Comparison of ENCODE assay signal across 10 cellular contexts in genomic region chr5:82676663-82677062, GRCh38.
DNase-seq lines count a peak whose midpoint lies in the region; ATAC-seq and FAIRE-seq lines count a peak whose summit lies in the region.
"Had no signal": no experiment of that assay in that cellular context is flagged by ENCODE, and none has a peak within 500 bp of the region (broad histone marks: within the 10 kb centered on the region; RNA-seq: fewer than 3 reads in every experiment).

No MANE protein-coding gene starts in this region.

- no peaks in the 10 kb centered on the region for H3K36me3 ChIP-seq in small intestine (ENCODE audit: control insufficient read depth in 2 of 2, insufficient read depth in 2 of 2, low read length in 2 of 2)

- H3K27ac ChIP-seq in small intestine (ENCODE audit: low read depth in 1 of 2, low read length in 1 of 2) = no peak overlapping the region
- H3K27ac ChIP-seq: KMS-11 had no signal

- FAIRE-seq in small intestine (lab: Jason Lieb, UNC) = no peak

- intact Hi-C loops in activated CD4-positive, alpha-beta T cell treated with anti-CD3 and anti-CD28 coated beads for 36 hours (cut with DNase I, micrococcal nuclease) = loop anchor here (1.0 to 10.0 kb wide), 6 partner anchors 206 to 1392 kb away; no protein-coding TSS in a partner anchor

- H3K9me3 Mint-ChIP-seq in activated CD4-positive, alpha-beta T cell treated with anti-CD3 and anti-CD28 coated beads for 36 hours (ENCODE audit: low read depth) = peaks cover 2% of the 10 kb centered on the region

- no peaks in the 10 kb centered on the region for H3K9me3 ChIP-seq in small intestine (ENCODE audit: control insufficient read depth, low read depth)

- H3K4me1 ChIP-seq in small intestine (ENCODE audit: control insufficient read depth in 2 of 2, insufficient read depth in 1 of 2, low read depth in 1 of 2, low read length in 1 of 2) = no peaks in the 10 kb centered on the region

- peak; percentile 84 for ATAC-seq in activated CD4-positive, alpha-beta T cell treated with anti-CD3 and anti-CD28 coated beads for 36 hours
- ATAC-seq in GM21717 (IDR thresholded peaks at IDR 0.05; ENCODE audit: unreplicated experiment) (peak; percentile 86), HG03571 (IDR thresholded peaks at IDR 0.05; ENCODE audit: unreplicated experiment) (peak; percentile 70), HG03095 (IDR thresholded peaks at IDR 0.05; ENCODE audit: unreplicated experiment) (no peak)

- H3K4me3 ChIP-seq in small intestine (ENCODE audit: low read depth in 1 of 2, low read length in 2 of 2) = no peak overlapping the region

- CTCF ChIA-PET in activated CD4-positive, alpha-beta T cell treated with anti-CD3 and anti-CD28 coated beads for 36 hours (lab: Charles Lee) = no interaction called here

- POLR2A ChIA-PET in activated CD4-positive, alpha-beta T cell treated with anti-CD3 and anti-CD28 coated beads for 36 hours (lab: Charles Lee) = no interaction called here

- H3K36me3 Mint-ChIP-seq in activated CD4-positive, alpha-beta T cell treated with anti-CD3 and anti-CD28 coated beads for 36 hours (ENCODE audit: low read depth) = no peaks in the 10 kb centered on the region

- DNase-seq in activated CD4-positive, alpha-beta T cell treated with anti-CD3 and anti-CD28 coated beads for 36 hours = peak; percentile 35
- no peak for DNase-seq in activated CD4-positive, alpha-beta T cell treated with anti-CD3 and anti-CD28 coated beads for 1 hour
- DNase-seq in small intestine (peak; percentile 20), NCI-H2227 (lab: John Stamatoyannopoulos, UW; ENCODE audit: unreplicated experiment) (no peak), DMS53 treated with DMSO at 0.1 percent for 48 hours (lab: John Stamatoyannopoulos, UW; ENCODE audit: unreplicated experiment) (no peak)
- DNase-seq: 8988T had no signal

- H3K27me3 ChIP-seq in small intestine (ENCODE audit: control insufficient read depth in 2 of 2, insufficient read depth in 2 of 2, low read length in 2 of 2) = no peaks in the 10 kb centered on the region

- H3K4me3 Mint-ChIP-seq in activated CD4-positive, alpha-beta T cell treated with anti-CD3 and anti-CD28 coated beads for 36 hours = peak overlapping the region; percentile 31

- peaks cover 2% of the 10 kb centered on the region for H3K27me3 Mint-ChIP-seq in activated CD4-positive, alpha-beta T cell treated with anti-CD3 and anti-CD28 coated beads for 36 hours

- WGBS in small intestine, 3 donors = 77 to 83% (median 79%) methylated on average over 4 of the region's 4 CpGs

- H3K4me1 Mint-ChIP-seq in activated CD4-positive, alpha-beta T cell treated with anti-CD3 and anti-CD28 coated beads for 36 hours = peaks cover 19% of the 10 kb centered on the region

- peak overlapping the region; percentile 22 for H3K27ac Mint-ChIP-seq in activated CD4-positive, alpha-beta T cell treated with anti-CD3 and anti-CD28 coated beads for 36 hours

Comparison
In these comparisons a context has a peak if more than half of its experiments do, and no peak if none do; other contexts are left out.
1. DNase-seq: peak in activated CD4-positive, alpha-beta T cell treated with anti-CD3 and anti-CD28 coated beads for 36 hours (single experiment) and small intestine (single experiment); none in activated CD4-positive, alpha-beta T cell treated with anti-CD3 and anti-CD28 coated beads for 1 hour (single experiment), NCI-H2227 (single experiment) and DMS53 treated with DMSO at 0.1 percent for 48 hours (single experiment).